In the genomic region with DNA sequence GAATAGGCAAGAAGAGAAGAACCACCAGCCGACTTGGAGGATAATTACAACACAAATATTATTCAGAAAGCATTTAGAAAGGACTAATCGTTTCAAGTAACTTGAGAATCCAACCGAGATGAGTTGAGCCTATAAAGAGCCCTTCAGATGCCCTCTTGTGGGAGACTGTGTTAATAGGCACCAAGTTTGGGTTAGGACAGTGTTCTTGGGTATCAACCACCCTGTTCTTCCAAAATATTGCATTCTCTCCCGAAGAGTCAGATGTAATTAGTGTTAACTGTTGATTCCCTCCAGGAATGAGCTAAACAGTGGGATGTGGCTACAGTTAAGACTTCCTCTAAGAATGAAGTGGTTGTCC, we compare ENCODE assay signal across 8 cellular contexts.
DNase-seq lines count a peak whose midpoint lies in the region; ATAC-seq and TF ChIP-seq lines count a peak whose summit lies in the region.

No MANE protein-coding gene starts in this region.

- DNase-seq in GM03348 (ENCODE audit: low spot score) (peak; percentile 83), MV-4-11 (lab: John Stamatoyannopoulos, UW) (peak; percentile 31), astrocyte of the cerebellum (ENCODE audit: low read depth) (peak; percentile 48), left kidney (ENCODE audit: low read depth, low spot score) (peak; percentile 58), cortex of kidney (lab: John Stamatoyannopoulos, UW) (no peak), uterus (no peak)

- TF ChIP-seq CTCF in astrocyte of the cerebellum (IDR thresholded peaks at IDR 0.05; ENCODE audit: low read depth, low read length, missing control alignments): peak; percentile 65
- peak in 2 of 4 experiments; percentile 33 to 36 for TF ChIP-seq CTCF in uterus (IDR thresholded peaks at IDR 0.05)

- TF ChIP-seq POLR2A in uterus (IDR thresholded peaks at IDR 0.05): no peak

- no peaks in the 10 kb centered on the region for H3K4me1 ChIP-seq in uterus

- intact Hi-C loops in uterus (cut with DNase I; ENCODE audit: low total_unique reads): no loop called here

- in situ Hi-C loops in astrocyte of the cerebellum (cut with HindIII; ENCODE audit: low sequenced_read_pairs): no loop called here

- no peaks in the 10 kb centered on the region for H3K27me3 ChIP-seq in uterus

- no peak overlapping the region for H3K27ac ChIP-seq in uterus

- H3K9me3 ChIP-seq in uterus: no peaks in the 10 kb centered on the region

- ATAC-seq in GM18511 (IDR thresholded peaks at IDR 0.05; ENCODE audit: unreplicated experiment) (no peak), HG03457 (IDR thresholded peaks at IDR 0.05; ENCODE audit: unreplicated experiment) (no peak)

- no peak overlapping the region for H3K4me3 ChIP-seq in astrocyte of the cerebellum (ENCODE audit: low read depth, low read length)
- no peak overlapping the region for H3K4me3 ChIP-seq in uterus

- H3K36me3 ChIP-seq in uterus: no peaks in the 10 kb centered on the region

Comparison
In these comparisons a context has a peak if more than half of its experiments do, and no peak if none do; other contexts are left out.
1. DNase-seq: peak in GM03348 (single experiment), MV-4-11 (single experiment), astrocyte of the cerebellum (single experiment) and left kidney (single experiment); none in cortex of kidney (single experiment) and uterus (0 of 2).